Comparison of ENCODE assay signal across 12 cellular contexts in genomic region chr17:74521701-74522201, GRCh38. TPM values are rescaled to one million over a fixed set of nuclear protein-coding genes. Genes with fewer than 3 reads are reported as not detected.
A peak's percentile ranks its signal among the peaks of the same experiment; 100 is the strongest.
DNase-seq lines count a peak whose midpoint lies in the region; ATAC-seq lines count a peak whose summit lies in the region.
"Had no signal": no experiment of that assay in that cellular context is flagged by ENCODE, and none has a peak within 500 bp of the region (broad histone marks: within the 10 kb centered on the region; RNA-seq: fewer than 3 reads in every experiment).

No MANE protein-coding gene starts in this region.

- peak; percentile 30 for ATAC-seq in activated naive CD8-positive, alpha-beta T cell treated with anti-CD3 and anti-CD28 coated beads, Interleukin-2, amount 50 U/mL, for 24 hours
- ATAC-seq in central memory CD8-positive, alpha-beta T cell (replicated peaks; ENCODE audit: extremely low read depth, poor library complexity, severe bottlenecking) = no peak
- ATAC-seq in GM18909 (IDR thresholded peaks at IDR 0.05; ENCODE audit: poor library complexity, unreplicated experiment) = no peak
- ATAC-seq in GM19463 (IDR thresholded peaks at IDR 0.05; ENCODE audit: unreplicated experiment) = no peak

- H3K27me3 Mint-ChIP-seq in activated naive CD8-positive, alpha-beta T cell treated with anti-CD3 and anti-CD28 coated beads, Interleukin-2, amount 50 U/mL, for 24 hours = peaks cover 31% of the 10 kb centered on the region
- peaks cover 55% of the 10 kb centered on the region for H3K27me3 Mint-ChIP-seq in activated naive CD8-positive, alpha-beta T cell treated with anti-CD3 and anti-CD28 coated beads for 36 hours
- peaks cover 74% of the 10 kb centered on the region for H3K27me3 Mint-ChIP-seq in central memory CD8-positive, alpha-beta T cell

- H3K36me3 Mint-ChIP-seq in activated naive CD8-positive, alpha-beta T cell treated with anti-CD3 and anti-CD28 coated beads, Interleukin-2, amount 50 U/mL, for 24 hours (ENCODE audit: low read depth) = no peaks in the 10 kb centered on the region
- peaks cover 4% of the 10 kb centered on the region for H3K36me3 Mint-ChIP-seq in activated naive CD8-positive, alpha-beta T cell treated with anti-CD3 and anti-CD28 coated beads for 36 hours
- peaks cover 2% of the 10 kb centered on the region for H3K36me3 Mint-ChIP-seq in central memory CD8-positive, alpha-beta T cell (ENCODE audit: insufficient read depth)

- peak; percentile 27 for DNase-seq in activated naive CD8-positive, alpha-beta T cell treated with anti-CD3 and anti-CD28 coated beads, Interleukin-2, amount 50 U/mL, for 24 hours
- no peak for DNase-seq in activated naive CD8-positive, alpha-beta T cell treated with anti-CD3 and anti-CD28 coated beads for 36 hours
- DNase-seq in central memory CD8-positive, alpha-beta T cell (ENCODE audit: low spot score in 2 of 2) = peak in 1 of 2 donors; percentile 12
- DNase-seq in medulla oblongata (ENCODE audit: extremely low spot score) = peak; percentile 60
- DNase-seq in COLO829 (ENCODE audit: low spot score) = no peak
- no peak for DNase-seq in middle frontal gyrus (ENCODE audit: extremely low spot score, low spot score)
- DNase-seq: BE2C, erythroblast, kidney glomerular epithelial cell had no signal

- H3K4me1 Mint-ChIP-seq in activated naive CD8-positive, alpha-beta T cell treated with anti-CD3 and anti-CD28 coated beads, Interleukin-2, amount 50 U/mL, for 24 hours = peaks cover 21% of the 10 kb centered on the region
- H3K4me1 Mint-ChIP-seq in activated naive CD8-positive, alpha-beta T cell treated with anti-CD3 and anti-CD28 coated beads for 36 hours = peaks cover 5% of the 10 kb centered on the region
- peaks cover 14% of the 10 kb centered on the region for H3K4me1 Mint-ChIP-seq in central memory CD8-positive, alpha-beta T cell

- no peak overlapping the region for H3K4me3 Mint-ChIP-seq in activated naive CD8-positive, alpha-beta T cell treated with anti-CD3 and anti-CD28 coated beads, Interleukin-2, amount 50 U/mL, for 24 hours
- H3K4me3 Mint-ChIP-seq in activated naive CD8-positive, alpha-beta T cell treated with anti-CD3 and anti-CD28 coated beads for 36 hours = no peak overlapping the region
- no peak overlapping the region for H3K4me3 Mint-ChIP-seq in central memory CD8-positive, alpha-beta T cell

- H3K9me3 Mint-ChIP-seq in activated naive CD8-positive, alpha-beta T cell treated with anti-CD3 and anti-CD28 coated beads, Interleukin-2, amount 50 U/mL, for 24 hours = peaks cover 16% of the 10 kb centered on the region
- H3K9me3 Mint-ChIP-seq in activated naive CD8-positive, alpha-beta T cell treated with anti-CD3 and anti-CD28 coated beads for 36 hours = peaks cover 8% of the 10 kb centered on the region
- no peaks in the 10 kb centered on the region for H3K9me3 Mint-ChIP-seq in central memory CD8-positive, alpha-beta T cell

- H3K27ac Mint-ChIP-seq in activated naive CD8-positive, alpha-beta T cell treated with anti-CD3 and anti-CD28 coated beads, Interleukin-2, amount 50 U/mL, for 24 hours = peak overlapping the region; percentile 31
- no peak overlapping the region for H3K27ac Mint-ChIP-seq in activated naive CD8-positive, alpha-beta T cell treated with anti-CD3 and anti-CD28 coated beads for 36 hours
- H3K27ac Mint-ChIP-seq in central memory CD8-positive, alpha-beta T cell (ENCODE audit: low read depth) = peak overlapping the region; percentile 45

RNA-seq across cellular contexts. Expression of gene CD300LB, which starts 9.5 kb away (rescaled TPM):
- not detected for total RNA-seq in activated naive CD8-positive, alpha-beta T cell treated with anti-CD3 and anti-CD28 coated beads for 36 hours
- total RNA-seq: LHCN-M2 had no signal

RNA-seq across cellular contexts. Expression of gene CD300C, which starts 24.2 kb away (rescaled TPM):
- not detected for total RNA-seq in activated naive CD8-positive, alpha-beta T cell treated with anti-CD3 and anti-CD28 coated beads for 36 hours
- total RNA-seq: LHCN-M2 had no signal

RNA-seq across cellular contexts. Expression of gene CD300H, which starts 45.6 kb away (rescaled TPM):
- total RNA-seq in activated naive CD8-positive, alpha-beta T cell treated with anti-CD3 and anti-CD28 coated beads for 36 hours = not detected
- total RNA-seq: LHCN-M2 had no signal

RNA-seq across cellular contexts. Expression of gene CD300A, which starts 55.3 kb away (rescaled TPM):
- 1 to 10 TPM; 4.4 to 5.6 TPM for total RNA-seq in activated naive CD8-positive, alpha-beta T cell treated with anti-CD3 and anti-CD28 coated beads for 36 hours
- total RNA-seq: LHCN-M2 had no signal

Comparison
In these comparisons a context has a peak if more than half of its experiments do, and no peak if none do; other contexts are left out.
1. DNase-seq: peak in activated naive CD8-positive, alpha-beta T cell treated with anti-CD3 and anti-CD28 coated beads, Interleukin-2, amount 50 U/mL, for 24 hours (single experiment) and medulla oblongata (single experiment); none in activated naive CD8-positive, alpha-beta T cell treated with anti-CD3 and anti-CD28 coated beads for 36 hours (single experiment), COLO829 (single experiment) and middle frontal gyrus (single experiment).